Comparison of ENCODE assay signal across 9 cellular contexts in the genomic region with DNA sequence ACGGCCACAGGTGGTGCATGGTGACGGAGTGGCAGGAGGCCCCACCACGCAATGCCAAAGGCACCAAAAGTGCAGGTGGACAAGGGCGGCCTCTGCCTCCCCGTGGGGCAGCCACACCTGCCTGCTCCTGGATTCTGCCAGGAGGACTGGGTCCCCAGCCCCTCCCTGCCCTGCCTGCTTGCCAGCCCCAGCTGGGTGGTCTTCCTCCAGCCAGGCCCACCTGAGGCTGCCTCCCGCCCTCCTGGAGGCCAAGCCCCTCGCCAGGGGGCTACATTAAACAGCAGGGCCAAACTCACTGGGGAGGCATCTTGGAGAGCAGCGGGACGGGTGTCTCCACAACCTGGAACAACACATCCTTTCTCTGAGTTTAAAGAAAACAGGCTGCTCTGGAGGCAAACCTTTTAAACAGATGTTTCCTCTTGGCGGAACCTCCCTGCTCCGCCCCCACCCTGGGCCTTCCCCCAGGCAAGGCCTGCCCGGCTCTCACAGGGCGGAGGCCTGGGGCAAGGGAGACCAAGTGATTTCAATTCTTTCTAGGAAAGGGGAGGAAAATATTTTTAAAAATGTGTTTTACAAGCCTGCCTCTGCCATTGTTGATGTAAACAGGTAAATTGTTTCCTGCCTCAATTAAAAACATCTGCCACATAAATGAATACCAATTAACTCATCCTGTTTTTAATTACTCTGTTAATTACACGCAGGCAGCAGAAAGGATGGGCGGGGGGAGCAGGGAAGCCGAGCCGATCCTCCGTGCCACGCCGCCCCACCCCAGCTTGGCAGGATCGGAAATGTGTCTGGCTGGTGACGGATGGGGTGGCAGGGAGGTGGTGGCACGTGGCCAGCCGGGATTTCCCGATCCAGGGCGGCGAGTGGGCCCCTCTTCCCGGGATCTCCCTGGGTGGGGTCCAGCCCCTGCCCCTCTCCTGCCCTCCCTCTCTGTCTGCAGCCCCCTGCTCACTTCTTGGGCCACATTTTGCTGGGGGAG. TPM values are rescaled to one million over a fixed set of nuclear protein-coding genes. Genes with fewer than 3 reads are reported as not detected.
A peak's percentile ranks its signal among the peaks of the same experiment; 100 is the strongest.
DNase-seq lines count a peak whose midpoint lies in the region; ATAC-seq and TF ChIP-seq lines count a peak whose summit lies in the region.
"Had no signal": no experiment of that assay in that cellular context is flagged by ENCODE, and none has a peak within 500 bp of the region (broad histone marks: within the 10 kb centered on the region; RNA-seq: fewer than 3 reads in every experiment).

No MANE protein-coding gene starts in this region.

- no peaks in the 10 kb centered on the region for H3K9me3 Mint-ChIP-seq in naive B cell
- H3K9me3 Mint-ChIP-seq in activated CD8-positive, alpha-beta memory T cell treated with anti-CD3 and anti-CD28 coated beads, Interleukin-2, amount 10 ng/mL, durations not matched to agents 7 days and 5 days (ENCODE audit: low read depth), result peaks cover 1% of the 10 kb centered on the region
- H3K9me3 Mint-ChIP-seq: activated naive CD8-positive, alpha-beta T cell treated with anti-CD3 and anti-CD28 coated beads, Interleukin-2, amount 10 ng/mL, durations not matched to agents 7 days and 5 days had no signal

- peak; percentile 81 for DNase-seq in COR-L47 (lab: John Stamatoyannopoulos, UW)
- peak; percentile 53 for DNase-seq in Jurkat, Clone E6-1 (ENCODE audit: low read depth, low spot score)
- DNase-seq in choroid plexus epithelial cell (ENCODE audit: low read depth), result peak; percentile 66
- peak; percentile 79 for DNase-seq in naive B cell
- no peak for DNase-seq in NCI-H82 (lab: John Stamatoyannopoulos, UW)
- DNase-seq in activated CD8-positive, alpha-beta memory T cell treated with anti-CD3 and anti-CD28 coated beads, Interleukin-2, amount 10 ng/mL, durations not matched to agents 7 days and 5 days, result no peak
- DNase-seq in midbrain (lab: John Stamatoyannopoulos, UW), result no peak
- DNase-seq: activated naive CD8-positive, alpha-beta T cell treated with anti-CD3 and anti-CD28 coated beads, Interleukin-2, amount 10 ng/mL, durations not matched to agents 7 days and 5 days had no signal

- peak overlapping the region; percentile 89 to 98 (median 97) for H3K27ac Mint-ChIP-seq in naive B cell
- H3K27ac Mint-ChIP-seq in activated CD8-positive, alpha-beta memory T cell treated with anti-CD3 and anti-CD28 coated beads, Interleukin-2, amount 10 ng/mL, durations not matched to agents 7 days and 5 days, result no peak overlapping the region
- H3K27ac Mint-ChIP-seq: activated naive CD8-positive, alpha-beta T cell treated with anti-CD3 and anti-CD28 coated beads, Interleukin-2, amount 10 ng/mL, durations not matched to agents 7 days and 5 days had no signal

- no peak overlapping the region for H3K4me3 ChIP-seq in Jurkat, Clone E6-1 (ENCODE audit: low read length)
- no peak overlapping the region for H3K4me3 ChIP-seq in choroid plexus epithelial cell (ENCODE audit: low read depth, low read length)

- H3K27me3 Mint-ChIP-seq in naive B cell, result no peaks in the 10 kb centered on the region
- H3K27me3 Mint-ChIP-seq in activated CD8-positive, alpha-beta memory T cell treated with anti-CD3 and anti-CD28 coated beads, Interleukin-2, amount 10 ng/mL, durations not matched to agents 7 days and 5 days, result no peaks in the 10 kb centered on the region

- peak overlapping the region; percentile 65 to 92 (median 79) for H3K4me3 Mint-ChIP-seq in naive B cell
- H3K4me3 Mint-ChIP-seq in activated CD8-positive, alpha-beta memory T cell treated with anti-CD3 and anti-CD28 coated beads, Interleukin-2, amount 10 ng/mL, durations not matched to agents 7 days and 5 days, result no peak overlapping the region
- H3K4me3 Mint-ChIP-seq: activated naive CD8-positive, alpha-beta T cell treated with anti-CD3 and anti-CD28 coated beads, Interleukin-2, amount 10 ng/mL, durations not matched to agents 7 days and 5 days had no signal

- no peak for TF ChIP-seq CTCF in choroid plexus epithelial cell (conservative IDR thresholded peaks at IDR 0.05; ENCODE audit: low read depth, low read length)

- ATAC-seq in naive B cell (ENCODE audit: low read depth in 2 of 2) (peak; percentile 82 to 83), HG03571 (IDR thresholded peaks at IDR 0.05; ENCODE audit: unreplicated experiment) (no peak)
- no peak for ATAC-seq in activated CD8-positive, alpha-beta memory T cell treated with anti-CD3 and anti-CD28 coated beads, Interleukin-2, amount 10 ng/mL, durations not matched to agents 7 days and 5 days

- H3K4me1 Mint-ChIP-seq in naive B cell, result peaks cover 47 to 80% (median 59%) of the 10 kb centered on the region in 3 donors
- H3K4me1 Mint-ChIP-seq in activated CD8-positive, alpha-beta memory T cell treated with anti-CD3 and anti-CD28 coated beads, Interleukin-2, amount 10 ng/mL, durations not matched to agents 7 days and 5 days, result peaks cover 2% of the 10 kb centered on the region

- CTCF ChIA-PET in activated CD8-positive, alpha-beta memory T cell treated with anti-CD3 and anti-CD28 coated beads, Interleukin-2, amount 10 ng/mL, durations not matched to agents 7 days and 5 days (lab: Charles Lee), result interaction anchor here (0.6 kb wide), 1 partner anchor 12 kb away, joined by 4 read pairs; no protein-coding TSS in a partner anchor

- H3K36me3 Mint-ChIP-seq in naive B cell, result no peaks in the 10 kb centered on the region
- H3K36me3 Mint-ChIP-seq in activated CD8-positive, alpha-beta memory T cell treated with anti-CD3 and anti-CD28 coated beads, Interleukin-2, amount 10 ng/mL, durations not matched to agents 7 days and 5 days, result no peaks in the 10 kb centered on the region
- H3K36me3 Mint-ChIP-seq: activated naive CD8-positive, alpha-beta T cell treated with anti-CD3 and anti-CD28 coated beads, Interleukin-2, amount 10 ng/mL, durations not matched to agents 7 days and 5 days had no signal

RNA-seq across cellular contexts. Expression of gene PABPN1L, which starts 54.5 kb away (rescaled TPM):
- not detected for polyA plus RNA-seq in Jurkat, Clone E6-1 (2012; ENCODE audit: insufficient read depth, insufficient read length)
- polyA plus RNA-seq in naive B cell (ENCODE audit: low read depth in 6 of 6), result not detected
- not detected for total RNA-seq in activated CD8-positive, alpha-beta memory T cell treated with anti-CD3 and anti-CD28 coated beads, Interleukin-2, amount 10 ng/mL, durations not matched to agents 7 days and 5 days
- total RNA-seq: activated naive CD8-positive, alpha-beta T cell treated with anti-CD3 and anti-CD28 coated beads, Interleukin-2, amount 10 ng/mL, durations not matched to agents 7 days and 5 days had no signal

RNA-seq across cellular contexts. Expression of gene CBFA2T3, which starts 56.1 kb away (rescaled TPM):
- 33.8 TPM for polyA plus RNA-seq in Jurkat, Clone E6-1 (2012; ENCODE audit: insufficient read depth, insufficient read length)
- polyA plus RNA-seq in naive B cell (ENCODE audit: low read depth in 6 of 6), result 10 to 100 TPM in 3 of 6 donors, 1 to 10 TPM in 2, under 1 TPM in 1; 0.14 to 19.0 (median 10.0) TPM
- total RNA-seq in activated CD8-positive, alpha-beta memory T cell treated with anti-CD3 and anti-CD28 coated beads, Interleukin-2, amount 10 ng/mL, durations not matched to agents 7 days and 5 days, result under 1 TPM in 1 of 2 experiments, not detected in 1; 0.21 TPM

Comparison
In these comparisons a context has a peak if more than half of its experiments do, and no peak if none do; other contexts are left out.
1. DNase-seq: peak in COR-L47 (single experiment), Jurkat, Clone E6-1 (single experiment), choroid plexus epithelial cell (single experiment) and naive B cell (single experiment); none in NCI-H82 (single experiment), activated CD8-positive, alpha-beta memory T cell treated with anti-CD3 and anti-CD28 coated beads, Interleukin-2, amount 10 ng/mL, durations not matched to agents 7 days and 5 days (single experiment) and midbrain (single experiment).
2. ATAC-seq: peak in naive B cell (2 of 2); none in activated CD8-positive, alpha-beta memory T cell treated with anti-CD3 and anti-CD28 coated beads, Interleukin-2, amount 10 ng/mL, durations not matched to agents 7 days and 5 days (single experiment) and HG03571 (single experiment).